In genomic region chrX:41333994-41334865, GRCh38 we compare ENCODE assay signal across 1 cellular context.
TF ChIP-seq lines count a peak whose summit lies in the region.

DDX3X (plus strand) TSS chrX:41334162; CDS start chrX:41334253, 91 bp downstream.

TF ChIP-seq in HEK293, 187 proteins besides CTCF, POLR2A, EP300 and RAD21 (continued from another document):
- no peak for TF ChIP-seq ZNF518A (tag by site-specific recombination; conservative IDR thresholded peaks at IDR 0.05; ENCODE audit: low read depth)
- no peak; the same call in 1 of the 2 replicates for TF ChIP-seq ZNF2 (tag by site-specific recombination; IDR thresholded peaks at IDR 0.05)
- no peak for TF ChIP-seq KLF10 (tag by site-specific recombination; IDR thresholded peaks at IDR 0.05)
- TF ChIP-seq ZNF362 (tag by site-specific recombination; IDR thresholded peaks at IDR 0.05), result no peak
- no peak for TF ChIP-seq ZNF221 (tag by site-specific recombination; IDR thresholded peaks at IDR 0.05; ENCODE audit: borderline replicate concordance)
